ENCODE assay signal across 9 cellular contexts in genomic region chr19:5949792-5950305, GRCh38. TPM values are rescaled to one million over a fixed set of nuclear protein-coding genes. Genes with fewer than 3 reads are reported as not detected.
DNase-seq lines count a peak whose midpoint lies in the region; ATAC-seq and TF ChIP-seq lines count a peak whose summit lies in the region.
"Had no signal": no experiment of that assay in that cellular context is flagged by ENCODE, and none has a peak within 500 bp of the region (broad histone marks: within the 10 kb centered on the region; RNA-seq: fewer than 3 reads in every experiment).

No MANE protein-coding gene starts in this region.

- TF ChIP-seq CTCF in epithelial cell of esophagus (IDR thresholded peaks at IDR 0.05; ENCODE audit: insufficient read depth, low read depth, low read length, missing control alignments), result no peak
- no peak for TF ChIP-seq CTCF in endodermal cell (conservative IDR thresholded peaks at IDR 0.05)

- peaks cover 32% of the 10 kb centered on the region for H3K4me1 ChIP-seq in endodermal cell (ENCODE audit: control insufficient read depth, insufficient read depth, low read length)

- peaks cover 28% of the 10 kb centered on the region for H3K36me3 Mint-ChIP-seq in endodermal cell (ENCODE audit: low read depth)

- H3K4me3 Mint-ChIP-seq in endodermal cell, result no peak overlapping the region

- H3K9ac ChIP-seq in endodermal cell (ENCODE audit: extremely low read depth, low read length, poor library complexity, severe bottlenecking), result no peak overlapping the region

- no peak overlapping the region for H3K27ac Mint-ChIP-seq in endodermal cell

- H3K9me3 ChIP-seq in endodermal cell (ENCODE audit: control insufficient read depth, low read length), result no peaks in the 10 kb centered on the region

- H3K4me1 Mint-ChIP-seq in endodermal cell, result peaks cover 62% of the 10 kb centered on the region

- no peak overlapping the region for H3K27ac ChIP-seq in endodermal cell (ENCODE audit: low read depth, low read length)
- H3K27ac ChIP-seq: VCaP had no signal

- ATAC-seq in HG03442 (IDR thresholded peaks at IDR 0.05; ENCODE audit: unreplicated experiment), result no peak

- H3K9me3 Mint-ChIP-seq in endodermal cell, result no peaks in the 10 kb centered on the region

- no peaks in the 10 kb centered on the region for H3K27me3 ChIP-seq in endodermal cell (ENCODE audit: control insufficient read depth, insufficient read depth, low read length, poor library complexity, severe bottlenecking)

- H3K4me3 ChIP-seq in epithelial cell of esophagus (ENCODE audit: low read length) (no peak overlapping the region), endodermal cell (ENCODE audit: low read length) (no peak overlapping the region)

- DNase-seq in NCI-H1417 (lab: John Stamatoyannopoulos, UW), result peak; percentile 63 to 91 (median 82)
- peak; percentile 54 for DNase-seq in activated CD4-positive, alpha-beta T cell treated with anti-CD3 and anti-CD28 coated beads for 48 hours
- peak; percentile 43 for DNase-seq in epithelial cell of esophagus (ENCODE audit: low read depth)
- peak; percentile 22 for DNase-seq in stimulated activated CD4-positive, alpha-beta T cell treated with anti-CD3 and anti-CD28 coated beads, Interleukin-4, amount 100 ng/mL, for 1 hour
- DNase-seq in H4 (ENCODE audit: low spot score), result no peak
- DNase-seq in epidermal melanocyte (ENCODE audit: insufficient read length, low spot score), result no peak
- DNase-seq in endodermal cell, result no peak

- H3K36me3 ChIP-seq in endodermal cell (ENCODE audit: control insufficient read depth, insufficient read depth, low read length), result peaks cover 25% of the 10 kb centered on the region

- 92 to 96% methylated on average over 7 to 13 of the region's 13 CpGs for WGBS in endodermal cell (ENCODE audit: insufficient coverage in 1 of 2, insufficient read length in 1 of 2), 2 experiments

- H3K27me3 Mint-ChIP-seq in endodermal cell (ENCODE audit: insufficient read depth), result no peaks in the 10 kb centered on the region

RNA-seq across cellular contexts. Expression of gene RANBP3, which starts 28.1 kb away (rescaled TPM):
- total RNA-seq in H4 (2014; rRNA removed; shearing (Covaris generic)), result 54.2 and 70.6 TPM in 2 replicates
- 10 to 100 TPM; 77.4 to 81.4 TPM for total RNA-seq in endodermal cell
- polyA plus RNA-seq in endodermal cell (2013, experiment 1 of 2), result 72.9 TPM
- 60.6 TPM for polyA plus RNA-seq in endodermal cell (2013, experiment 2 of 2)

RNA-seq across cellular contexts. Expression of gene CAPS, which starts 35.8 kb away (rescaled TPM):
- total RNA-seq in H4 (2014; rRNA removed; shearing (Covaris generic)), result 0.08 and 0.66 TPM in 2 replicates
- total RNA-seq in endodermal cell, result 1 to 10 TPM; 6.6 to 6.7 TPM
- polyA plus RNA-seq in endodermal cell (2013, experiment 1 of 2), result 3.8 TPM
- 3.8 TPM for polyA plus RNA-seq in endodermal cell (2013, experiment 2 of 2)

RNA-seq across cellular contexts. Expression of gene VMAC, which starts 45.2 kb away (rescaled TPM):
- 1.0 and 3.1 TPM in 2 replicates for total RNA-seq in H4 (2014; rRNA removed; shearing (Covaris generic))
- 1 to 10 TPM; 5.9 TPM for total RNA-seq in endodermal cell
- 3.5 TPM for polyA plus RNA-seq in endodermal cell (2013, experiment 1 of 2)
- 3.4 TPM for polyA plus RNA-seq in endodermal cell (2013, experiment 2 of 2)

RNA-seq across cellular contexts. Expression of gene NDUFA11, which starts 46.3 kb away (rescaled TPM):
- total RNA-seq in H4 (2014; rRNA removed; shearing (Covaris generic)), result 281 and 301 TPM in 2 replicates
- 100 to 1,000 TPM; 242 to 269 TPM for total RNA-seq in endodermal cell
- polyA plus RNA-seq in endodermal cell (2013, experiment 1 of 2), result 216 TPM
- 206 TPM for polyA plus RNA-seq in endodermal cell (2013, experiment 2 of 2)

Comparison
In these comparisons a context has a peak if more than half of its experiments do, and no peak if none do; other contexts are left out.
1. DNase-seq: peak in NCI-H1417 (3 of 3), activated CD4-positive, alpha-beta T cell treated with anti-CD3 and anti-CD28 coated beads for 48 hours (single experiment), epithelial cell of esophagus (single experiment) and stimulated activated CD4-positive, alpha-beta T cell treated with anti-CD3 and anti-CD28 coated beads, Interleukin-4, amount 100 ng/mL, for 1 hour (single experiment); none in H4 (single experiment), epidermal melanocyte (single experiment) and endodermal cell (single experiment).